Comparison of ENCODE assay signal across 15 cellular contexts in the genomic region with DNA sequence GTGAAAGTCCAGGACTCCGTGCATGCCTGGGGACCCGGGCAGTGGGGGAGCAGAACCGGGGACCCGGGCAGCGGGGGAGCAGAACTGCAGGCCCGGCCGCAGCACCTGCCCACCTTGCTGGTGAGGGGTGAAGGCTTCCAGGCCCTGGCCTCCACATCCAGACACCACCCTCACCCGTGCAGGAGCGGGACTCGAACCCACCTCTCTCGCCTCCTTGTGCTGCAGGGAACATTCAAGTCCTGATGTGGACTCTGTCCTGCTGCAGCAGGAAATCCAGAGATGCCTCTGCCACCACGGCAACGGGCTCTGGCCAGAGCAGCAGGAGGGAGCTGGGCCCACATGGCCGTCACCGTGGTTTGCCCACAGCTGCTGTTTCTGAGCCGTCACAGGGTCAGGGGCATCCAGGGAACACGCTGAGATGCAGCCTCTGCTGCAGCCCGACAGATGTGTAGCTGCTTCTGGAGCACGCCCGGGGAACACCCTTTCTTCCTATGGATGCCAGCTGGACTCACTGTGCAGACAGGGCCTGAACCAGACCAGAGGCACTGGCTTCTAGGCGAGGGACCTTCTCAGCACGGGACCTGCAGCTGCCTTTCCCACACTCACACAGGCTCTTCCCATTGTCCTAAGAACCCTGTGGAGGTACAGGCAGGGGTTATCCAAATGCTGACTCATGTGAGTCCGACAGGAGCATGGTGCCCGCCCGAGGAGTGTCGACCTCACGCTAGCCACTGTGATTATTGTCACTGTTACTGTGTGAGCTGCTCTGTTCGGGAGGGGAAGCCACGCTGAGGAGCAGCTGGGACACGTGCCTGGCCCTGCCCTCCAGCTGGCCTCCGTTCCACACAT.
DNase-seq lines count a peak whose midpoint lies in the region; ATAC-seq lines count a peak whose summit lies in the region.
"Had no signal": no experiment of that assay in that cellular context is flagged by ENCODE, and none has a peak within 500 bp of the region (broad histone marks: within the 10 kb centered on the region; RNA-seq: fewer than 3 reads in every experiment).

No MANE protein-coding gene starts in this region.

- DNase-seq in EH (ENCODE audit: low read depth): peak; percentile 6
- peak; percentile 23 for DNase-seq in astrocyte of the hippocampus (ENCODE audit: low read depth, low spot score)
- peak; percentile 33 for DNase-seq in left cardiac atrium
- DNase-seq in posterior vena cava (ENCODE audit: low spot score): peak; percentile 82
- no peak for DNase-seq in GOT3 (lab: John Stamatoyannopoulos, UW)
- DNase-seq in G401 (ENCODE audit: low spot score): no peak
- DNase-seq: activated CD4-positive, alpha-beta T cell treated with anti-CD3 and anti-CD28 coated beads, Interleukin-2, amount 10 ng/mL, durations not matched to agents 24 days and 14 days; activated T-cell treated with anti-CD3 and anti-CD28 coated beads, Interleukin-2, amount 50 U/mL, for 1 hour; heart right ventricle; NCI-H345; stimulated activated CD4-positive, alpha-beta T cell treated with anti-CD3 and anti-CD28 coated beads, Interleukin-15, amount 100 ng/mL, for 24 hours; stomach; T-helper 9 cell had no signal

- intact Hi-C loops in left cardiac atrium (cut with DNase I) (loop anchor here in 1 of 2 donors (10.0 kb wide), 1 partner anchor 56 kb away; no protein-coding TSS in a partner anchor), posterior vena cava (cut with DNase I) (no loop called here)

- ATAC-seq in left cardiac atrium (peak in 1 of 2 donors; percentile 5), HG03135 (IDR thresholded peaks at IDR 0.05; ENCODE audit: unreplicated experiment) (no peak)
- no peak for ATAC-seq in activated CD4-positive, CD25-positive, alpha-beta regulatory T cell treated with anti-CD3 and anti-CD28 coated beads, Interleukin-2, amount 50 U/mL, for 24 hours

- in situ Hi-C loops in G401 (cut with HindIII; ENCODE audit: low sequenced_read_pairs): no loop called here

Comparison
In these comparisons a context has a peak if more than half of its experiments do, and no peak if none do; other contexts are left out.
1. DNase-seq: peak in EH (single experiment), astrocyte of the hippocampus (single experiment), left cardiac atrium (single experiment) and posterior vena cava (single experiment); none in GOT3 (single experiment) and G401 (single experiment).